ENCODE assay signal across 8 cellular contexts in genomic region chr3:23811919-23812318, GRCh38. TPM values are rescaled to one million over a fixed set of nuclear protein-coding genes. Genes with fewer than 3 reads are reported as not detected.
DNase-seq lines count a peak whose midpoint lies in the region; ATAC-seq and TF ChIP-seq lines count a peak whose summit lies in the region.

No MANE protein-coding gene starts in this region.

- intact Hi-C loops in activated T-helper 1 cell treated with anti-CD3 and anti-CD28 coated beads, Interleukin-12 subunit alpha, Interleukin-12 subunit beta, Interleukin-2, Interleukin-4 antibody, amounts not matched to agents 30 ng/mL and 10 ng/mL and 1 ng/mL, durations not matched to agents 14 hours and 24 hours and 36 hours (cut with micrococcal nuclease) = loop anchor here (2.0 to 10.0 kb wide), 4 partner anchors 15 to 1983 kb away; partner anchors contain the start of genes NR1D2, OXSM and UBE2E2
- intact Hi-C loops in ascending aorta (cut with DNase I) = no loop called here

- H3K9me3 Mint-ChIP-seq in activated T-helper 1 cell treated with anti-CD3 and anti-CD28 coated beads, Interleukin-12 subunit alpha, Interleukin-12 subunit beta, Interleukin-2, Interleukin-4 antibody, amounts not matched to agents 30 ng/mL and 10 ng/mL and 1 ng/mL, durations not matched to agents 14 hours and 24 hours and 36 hours = no peaks in the 10 kb centered on the region

- H2AFZ ChIP-seq in ACC112 (ENCODE audit: low read length, unreplicated experiment) = no peak overlapping the region

- H3K4me1 ChIP-seq in ACC112 (ENCODE audit: control insufficient read depth, insufficient read depth, low read length, unreplicated experiment) (peaks cover 40% of the 10 kb centered on the region), ascending aorta (peaks cover 0 to 25% of the 10 kb centered on the region in 2 donors)

- H3K27me3 Mint-ChIP-seq in activated T-helper 1 cell treated with anti-CD3 and anti-CD28 coated beads, Interleukin-12 subunit alpha, Interleukin-12 subunit beta, Interleukin-2, Interleukin-4 antibody, amounts not matched to agents 30 ng/mL and 10 ng/mL and 1 ng/mL, durations not matched to agents 14 hours and 24 hours and 36 hours (ENCODE audit: insufficient read depth) = peaks cover 3% of the 10 kb centered on the region

- H3K4me3 ChIP-seq in ACC112 (ENCODE audit: low read depth, low read length) = peak overlapping the region; percentile 96
- no peak overlapping the region for H3K4me3 ChIP-seq in ascending aorta

- H3K9me3 ChIP-seq in ascending aorta = no peaks in the 10 kb centered on the region

- no peak for TF ChIP-seq CTCF in ascending aorta (IDR thresholded peaks at IDR 0.05)

- peaks cover 89% of the 10 kb centered on the region for H3K79me2 ChIP-seq in ACC112 (ENCODE audit: control insufficient read depth, insufficient read depth, low read length, unreplicated experiment)

- ATAC-seq in GM19035 (IDR thresholded peaks at IDR 0.05; ENCODE audit: unreplicated experiment) (peak; percentile 58), HG03060 (IDR thresholded peaks at IDR 0.05; ENCODE audit: low read depth, unreplicated experiment) (peak; percentile 49)

- peak overlapping the region; percentile 96 for H3K27ac Mint-ChIP-seq in activated T-helper 1 cell treated with anti-CD3 and anti-CD28 coated beads, Interleukin-12 subunit alpha, Interleukin-12 subunit beta, Interleukin-2, Interleukin-4 antibody, amounts not matched to agents 30 ng/mL and 10 ng/mL and 1 ng/mL, durations not matched to agents 14 hours and 24 hours and 36 hours

- H3K27me3 ChIP-seq in ACC112 (ENCODE audit: insufficient read depth, low read length) = no peaks in the 10 kb centered on the region
- no peaks in the 10 kb centered on the region for H3K27me3 ChIP-seq in ascending aorta

- no peak overlapping the region for H3K27ac ChIP-seq in ACC112 (ENCODE audit: low read depth, low read length)
- no peak overlapping the region for H3K27ac ChIP-seq in ascending aorta

- H3K36me3 ChIP-seq in ACC112 (ENCODE audit: insufficient read depth, low read length) (peaks cover 35% of the 10 kb centered on the region), ascending aorta (no peaks in the 10 kb centered on the region)

- H3K36me3 Mint-ChIP-seq in activated T-helper 1 cell treated with anti-CD3 and anti-CD28 coated beads, Interleukin-12 subunit alpha, Interleukin-12 subunit beta, Interleukin-2, Interleukin-4 antibody, amounts not matched to agents 30 ng/mL and 10 ng/mL and 1 ng/mL, durations not matched to agents 14 hours and 24 hours and 36 hours (ENCODE audit: low read depth) = peaks cover 54% of the 10 kb centered on the region

- peaks cover 70% of the 10 kb centered on the region for H3K4me1 Mint-ChIP-seq in activated T-helper 1 cell treated with anti-CD3 and anti-CD28 coated beads, Interleukin-12 subunit alpha, Interleukin-12 subunit beta, Interleukin-2, Interleukin-4 antibody, amounts not matched to agents 30 ng/mL and 10 ng/mL and 1 ng/mL, durations not matched to agents 14 hours and 24 hours and 36 hours (ENCODE audit: low read depth)

- no peak for DNase-seq in activated T-helper 1 cell treated with anti-CD3 and anti-CD28 coated beads, Interleukin-12 subunit alpha, Interleukin-12 subunit beta, Interleukin-2, Interleukin-4 antibody, amounts not matched to agents 30 ng/mL and 10 ng/mL and 1 ng/mL, durations not matched to agents 14 hours and 24 hours and 36 hours (ENCODE audit: low spot score)
- no peak for DNase-seq in ascending aorta (ENCODE audit: low spot score in 2 of 2)
- DNase-seq in putamen (ENCODE audit: low spot score) = no peak
- DNase-seq in HPDE6-E6E7 (ENCODE audit: extremely low spot score) = no peak
- no peak for DNase-seq in stimulated activated naive CD4-positive, alpha-beta T cell treated with Interleukin-2 at 50 U/mL for 16 hours (lab: John Stamatoyannopoulos, UW)

- peak overlapping the region; percentile 87 for H3K4me3 Mint-ChIP-seq in activated T-helper 1 cell treated with anti-CD3 and anti-CD28 coated beads, Interleukin-12 subunit alpha, Interleukin-12 subunit beta, Interleukin-2, Interleukin-4 antibody, amounts not matched to agents 30 ng/mL and 10 ng/mL and 1 ng/mL, durations not matched to agents 14 hours and 24 hours and 36 hours

RNA-seq across cellular contexts. Expression of gene UBE2E1, which starts 6.2 kb away (rescaled TPM):
- total RNA-seq in activated T-helper 1 cell treated with anti-CD3 and anti-CD28 coated beads, Interleukin-12 subunit alpha, Interleukin-12 subunit beta, Interleukin-2, Interleukin-4 antibody, amounts not matched to agents 30 ng/mL and 10 ng/mL and 1 ng/mL, durations not matched to agents 14 hours and 24 hours and 36 hours = 78.8 and 87.0 TPM in 2 replicates
- total RNA-seq in ascending aorta = 74.6 TPM
